Comparison of ENCODE assay signal across 2 cellular contexts in the genomic region with DNA sequence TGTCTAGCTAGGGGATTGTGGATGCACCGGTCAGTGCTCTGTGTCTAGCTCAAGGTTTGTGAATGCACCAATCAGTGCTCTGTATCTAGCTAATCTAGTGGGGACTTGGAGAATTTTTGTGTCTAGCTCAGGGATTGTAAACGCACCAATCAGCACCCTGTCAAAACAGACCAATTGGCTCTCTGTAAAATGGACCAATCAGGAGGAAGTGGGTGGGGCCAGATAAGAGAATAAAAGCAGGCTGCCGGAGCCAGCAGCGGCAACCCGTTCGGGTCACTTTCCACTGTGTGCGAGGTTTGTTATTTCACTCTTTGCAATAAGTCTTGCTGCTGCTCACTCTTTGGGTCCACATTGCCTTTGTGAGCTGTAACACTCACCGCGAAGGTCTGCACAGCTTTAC. TPM values are rescaled to one million over a fixed set of nuclear protein-coding genes. Genes with fewer than 3 reads are reported as not detected.
"Had no signal": no experiment of that assay in that cellular context is flagged by ENCODE, and none has a peak within 500 bp of the region (broad histone marks: within the 10 kb centered on the region; RNA-seq: fewer than 3 reads in every experiment).

No MANE protein-coding gene starts in this region.

RNA-seq across cellular contexts. Expression of a gene that starts 21.0 kb away (rescaled TPM):
- total RNA-seq: G401, GM12878 had no signal
